ENCODE assay signal across 10 cellular contexts in the genomic region with DNA sequence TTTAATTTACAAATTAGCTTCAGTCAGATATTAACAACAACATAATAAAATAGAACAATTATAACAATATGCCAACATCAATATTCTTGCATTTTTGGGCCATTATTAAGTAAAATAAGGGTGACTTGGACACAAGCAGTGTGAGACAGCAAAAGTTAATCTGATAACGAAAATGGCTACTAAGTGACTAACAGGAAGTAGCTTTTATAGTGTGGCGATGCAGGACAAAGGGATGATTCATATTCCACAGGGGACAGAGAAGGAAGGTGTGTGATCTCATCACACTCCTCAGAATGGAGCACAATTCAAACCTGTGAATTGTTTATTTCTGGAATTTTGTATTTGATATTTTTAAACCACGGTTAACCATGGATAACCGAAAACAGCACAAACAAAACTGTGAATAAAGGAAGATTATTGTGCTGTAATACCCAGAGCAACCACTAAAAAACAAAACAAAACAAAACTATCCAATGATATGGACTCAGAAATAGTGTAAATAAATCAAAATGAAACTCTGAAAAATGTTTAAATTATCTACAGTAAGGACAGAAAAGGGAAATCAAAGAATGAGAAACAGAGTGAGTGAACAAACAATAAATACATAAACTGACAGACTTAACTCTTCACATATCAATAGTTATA.
DNase-seq lines count a peak whose midpoint lies in the region; ATAC-seq and TF ChIP-seq lines count a peak whose summit lies in the region.
"Had no signal": no experiment of that assay in that cellular context is flagged by ENCODE, and none has a peak within 500 bp of the region (broad histone marks: within the 10 kb centered on the region; RNA-seq: fewer than 3 reads in every experiment).

No MANE protein-coding gene starts in this region.

- POLR2A ChIA-PET in RWPE1 (lab: Yijun Ruan, JAX; ENCODE audit: low non-redundant PET): no interaction called here

- DNase-seq in A172 (ENCODE audit: low spot score): peak; percentile 95
- DNase-seq in HCEC 1CT: peak; percentile 44
- peak; percentile 54 for DNase-seq in RWPE1 (ENCODE audit: low spot score)
- peak; percentile 81 for DNase-seq in glomerular endothelial cell (ENCODE audit: extremely low read depth, low read depth, low spot score)
- no peak for DNase-seq in GDM1 (lab: John Stamatoyannopoulos, UW)
- DNase-seq in NCI-H1417 treated with DMSO at 0.1 percent for 48 hours (lab: John Stamatoyannopoulos, UW): no peak
- DNase-seq: activated effector memory CD4-positive, alpha-beta T cell treated with anti-CD3 and anti-CD28 coated beads, Interleukin-2, amount 50 U/mL, for 16 hours had no signal

- H3K27ac ChIP-seq in RWPE1: no peak overlapping the region

- no peak for ATAC-seq in GM21786 (IDR thresholded peaks at IDR 0.05; ENCODE audit: unreplicated experiment)
- no peak for ATAC-seq in HG02870 (IDR thresholded peaks at IDR 0.05; ENCODE audit: unreplicated experiment)
- ATAC-seq: GM23338 had no signal

- TF ChIP-seq CTCF in RWPE1 (conservative IDR thresholded peaks at IDR 0.05; ENCODE audit: low read depth): peak; percentile 28

- CTCF ChIA-PET in RWPE1 (lab: Yijun Ruan, JAX): interaction anchor here (0.7 kb wide), 1 partner anchor 102 kb away, joined by 4 read pairs; no protein-coding TSS in a partner anchor

Comparison
In these comparisons a context has a peak if more than half of its experiments do, and no peak if none do; other contexts are left out.
1. DNase-seq: peak in A172 (single experiment), HCEC 1CT (single experiment), RWPE1 (single experiment) and glomerular endothelial cell (single experiment); none in GDM1 (single experiment) and NCI-H1417 treated with DMSO at 0.1 percent for 48 hours (single experiment).